In genomic region chr3:44816334-44816733, GRCh38 we compare ENCODE assay signal across 2 cellular contexts. TPM values are rescaled to one million over a fixed set of nuclear protein-coding genes. Genes with fewer than 3 reads are reported as not detected.
"Had no signal": no experiment of that assay in that cellular context is flagged by ENCODE, and none has a peak within 500 bp of the region (broad histone marks: within the 10 kb centered on the region; RNA-seq: fewer than 3 reads in every experiment).

No MANE protein-coding gene starts in this region.

RNA-seq across cellular contexts. Expression of gene TGM4, which starts 58.1 kb away (rescaled TPM):
- total RNA-seq: M059J, NCI-H460 had no signal
